Comparison of ENCODE assay signal across 13 cellular contexts in the genomic region with DNA sequence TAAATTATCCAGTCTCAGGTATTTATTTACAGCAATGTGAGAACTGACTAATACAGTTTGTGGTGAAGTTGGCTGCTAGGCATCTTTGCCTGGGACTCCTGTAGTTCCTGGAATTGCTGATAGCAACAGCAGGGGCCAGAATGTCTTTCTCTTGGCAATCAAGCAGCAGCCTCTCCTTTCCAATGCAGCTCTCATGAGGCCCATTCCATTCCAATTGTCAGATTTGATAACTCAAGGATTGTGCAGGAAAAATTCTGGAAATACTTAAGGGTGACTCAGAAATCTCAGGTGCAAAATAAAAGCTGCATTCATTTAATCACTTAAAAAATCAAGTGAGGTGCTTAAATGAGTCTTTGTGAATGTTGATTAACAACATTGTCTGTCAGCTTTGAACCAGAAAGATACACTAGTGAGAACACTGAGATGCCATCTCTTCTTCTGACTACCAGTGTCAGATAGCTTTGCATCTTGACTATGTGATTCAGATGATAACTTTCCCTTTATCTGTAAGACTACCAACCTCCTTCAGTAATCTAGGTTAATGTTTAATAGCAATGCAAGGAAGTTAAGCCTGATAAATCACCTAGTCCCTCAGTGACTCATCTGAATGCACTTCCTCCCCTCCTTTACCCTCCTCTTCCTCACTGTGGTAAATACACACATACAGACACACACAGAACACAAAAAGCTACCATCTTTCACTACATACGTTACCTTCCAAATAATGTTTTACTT. TPM values are rescaled to one million over a fixed set of nuclear protein-coding genes. Genes with fewer than 3 reads are reported as not detected.
DNase-seq lines count a peak whose midpoint lies in the region; ATAC-seq and TF ChIP-seq lines count a peak whose summit lies in the region.
"Had no signal": no experiment of that assay in that cellular context is flagged by ENCODE, and none has a peak within 500 bp of the region (broad histone marks: within the 10 kb centered on the region; RNA-seq: fewer than 3 reads in every experiment).

No MANE protein-coding gene starts in this region.

- TF ChIP-seq POLR2A in lower leg skin (IDR thresholded peaks at IDR 0.05) = no peak

- peak; percentile 87 for DNase-seq in LoVo (ENCODE audit: low spot score)
- peak; percentile 39 for DNase-seq in epithelial cell of prostate (ENCODE audit: low read depth, low spot score)
- DNase-seq in retina = peak; percentile 44
- DNase-seq in lower leg skin (ENCODE audit: low spot score in 2 of 2) = no peak
- DNase-seq in activated naive CD4-positive, alpha-beta T cell treated with anti-CD3 and anti-CD28 coated beads, Interleukin-2, amount 50 U/mL, for 16 hours = no peak
- DNase-seq: activated effector memory CD4-positive, alpha-beta T cell treated with Interleukin-2 at 50 U/mL for 16 hours; cerebellar nuclear complex; COR-L47; NCI-H2227 treated with DMSO at 0.1 percent for 48 hours had no signal

- H3K4me3 ChIP-seq in lower leg skin (ENCODE audit: low read depth, poor library complexity, severe bottlenecking) = no peak overlapping the region

- ATAC-seq in GM19397 (IDR thresholded peaks at IDR 0.05; ENCODE audit: unreplicated experiment) (peak; percentile 52), HG03442 (IDR thresholded peaks at IDR 0.05; ENCODE audit: unreplicated experiment) (no peak), HG03135 (IDR thresholded peaks at IDR 0.05; ENCODE audit: unreplicated experiment) (no peak)
- ATAC-seq: WTC11 had no signal

- no peak for TF ChIP-seq CTCF in lower leg skin (IDR thresholded peaks at IDR 0.05)

- intact Hi-C loops in lower leg skin (cut with DNase I; ENCODE audit: low total_unique reads) = no loop called here

- no peak overlapping the region for H3K27ac ChIP-seq in epithelial cell of prostate

- 91 to 97% methylated on average over 1 of the region's 1 CpG for WGBS in lower leg skin, 2 donors

RNA-seq across cellular contexts. Expression of a gene that starts 32.1 kb away (rescaled TPM):
- 1 to 10 TPM; 1.9 to 8.3 (median 5.4) TPM for total RNA-seq in lower leg skin

Comparison
In these comparisons a context has a peak if more than half of its experiments do, and no peak if none do; other contexts are left out.
1. DNase-seq: peak in LoVo (single experiment), epithelial cell of prostate (single experiment) and retina (single experiment); none in lower leg skin (0 of 2) and activated naive CD4-positive, alpha-beta T cell treated with anti-CD3 and anti-CD28 coated beads, Interleukin-2, amount 50 U/mL, for 16 hours (single experiment).